In genomic region chr11:75654314-75654713, GRCh38 we compare ENCODE assay signal across 9 cellular contexts. TPM values are rescaled to one million over a fixed set of nuclear protein-coding genes. Genes with fewer than 3 reads are reported as not detected.
DNase-seq lines count a peak whose midpoint lies in the region; ATAC-seq, FAIRE-seq and TF ChIP-seq lines count a peak whose summit lies in the region.
"Had no signal": no experiment of that assay in that cellular context is flagged by ENCODE, and none has a peak within 500 bp of the region (broad histone marks: within the 10 kb centered on the region; RNA-seq: fewer than 3 reads in every experiment).

No MANE protein-coding gene starts in this region.

- no peak overlapping the region for H3K9ac ChIP-seq in mesenchymal stem cell (ENCODE audit: low read length)

- 29% methylated on average over 2 of the region's 3 CpGs for WGBS in mesenchymal stem cell

- H3K9me3 ChIP-seq in mesenchymal stem cell (ENCODE audit: control insufficient read depth, low read length), result no peaks in the 10 kb centered on the region

- no peak for TF ChIP-seq POLR2A in GM12892 (IDR thresholded peaks at IDR 0.05; ENCODE audit: low read depth, low read length)

- H3K4ac ChIP-seq in mesenchymal stem cell (ENCODE audit: low read depth in 1 of 2, low read length in 2 of 2), result no peak overlapping the region

- H4K8ac ChIP-seq in mesenchymal stem cell (ENCODE audit: low read length), result no peak overlapping the region

- H4K91ac ChIP-seq in mesenchymal stem cell (ENCODE audit: low read length), result no peak overlapping the region

- no peak overlapping the region for H2BK12ac ChIP-seq in mesenchymal stem cell (ENCODE audit: low read length in 2 of 2)

- no peak overlapping the region for H3K4me2 ChIP-seq in mesenchymal stem cell (ENCODE audit: low read length, poor library complexity, severe bottlenecking)

- H3K27ac ChIP-seq in mesenchymal stem cell (ENCODE audit: low read length, poor library complexity, severe bottlenecking), result no peak overlapping the region

- H3K23ac ChIP-seq in mesenchymal stem cell (ENCODE audit: low read length in 2 of 2), result no peak overlapping the region

- peaks cover 0 to 23% of the 10 kb centered on the region in 2 experiments for H3K27me3 ChIP-seq in mesenchymal stem cell (ENCODE audit: control insufficient read depth in 1 of 2, insufficient read depth in 1 of 2, low read length in 2 of 2)

- H2BK5ac ChIP-seq in mesenchymal stem cell (ENCODE audit: low read depth, low read length, poor library complexity, severe bottlenecking), result no peak overlapping the region

- peak; percentile 84 for FAIRE-seq in GM12892 (lab: Jason Lieb, UNC)

- DNase-seq in GM12892 (ENCODE audit: insufficient read length) (no peak), iris pigment epithelial cell (ENCODE audit: low read depth) (peak; percentile 50), NCI-H345 treated with DMSO at 0.1 percent for 48 hours (lab: John Stamatoyannopoulos, UW; ENCODE audit: unreplicated experiment) (no peak), mesenchymal stem cell (no peak)
- DNase-seq in activated CD4-positive, CD25-positive, alpha-beta regulatory T cell treated with anti-CD3 and anti-CD28 coated beads, Interleukin-2, amount 50 U/mL, for 72 hours, result no peak
- DNase-seq: midbrain had no signal

- H3K79me1 ChIP-seq in mesenchymal stem cell (replicated peaks; ENCODE audit: low read length, poor library complexity, severe bottlenecking), result no peaks in the 10 kb centered on the region

- no peak overlapping the region for H3K14ac ChIP-seq in mesenchymal stem cell (ENCODE audit: low read length in 2 of 2)

- H2AK5ac ChIP-seq in mesenchymal stem cell (ENCODE audit: low read length, severe bottlenecking), result no peak overlapping the region

- H3K4me3 ChIP-seq in mesenchymal stem cell (ENCODE audit: insufficient read depth in 1 of 2, low read depth in 1 of 2, low read length in 2 of 2), result no peak overlapping the region

- no peak overlapping the region for H2AFZ ChIP-seq in mesenchymal stem cell (ENCODE audit: low read depth, low read length)

- no peaks in the 10 kb centered on the region for H3K36me3 ChIP-seq in mesenchymal stem cell (ENCODE audit: control insufficient read depth in 1 of 2, insufficient read depth in 2 of 2, low read depth in 1 of 2, low read length in 2 of 2)

- no peak overlapping the region for H2BK120ac ChIP-seq in mesenchymal stem cell (ENCODE audit: low read depth, low read length)

- ATAC-seq in GM19463 (IDR thresholded peaks at IDR 0.05; ENCODE audit: unreplicated experiment) (peak; percentile 95), HG03575 (IDR thresholded peaks at IDR 0.05; ENCODE audit: extremely low read depth, insufficient number of reproducible peaks, low FRiP score, unreplicated experiment) (peak; percentile 82), GM21447 (IDR thresholded peaks at IDR 0.05; ENCODE audit: unreplicated experiment) (no peak)

- no peaks in the 10 kb centered on the region for H3K4me1 ChIP-seq in mesenchymal stem cell (ENCODE audit: control insufficient read depth, insufficient read depth, low read depth, low read length)

- H2BK15ac ChIP-seq in mesenchymal stem cell (ENCODE audit: low read depth, poor library complexity, severe bottlenecking), result no peak overlapping the region

- H3K18ac ChIP-seq in mesenchymal stem cell (ENCODE audit: low read depth in 1 of 2, low read length in 2 of 2), result no peak overlapping the region

RNA-seq across cellular contexts. Expression of gene MAP6, which starts 14.5 kb away (rescaled TPM):
- 0.17 TPM for polyA plus RNA-seq in GM12892 (2012; ENCODE audit: missing spikeins)
- polyA plus RNA-seq in mesenchymal stem cell (2013, experiment 1 of 2), result 0.18 TPM
- polyA plus RNA-seq in mesenchymal stem cell (2013, experiment 2 of 2), result 0.16 TPM
